8 cellular contexts compared by ENCODE assay signal in the genomic region with DNA sequence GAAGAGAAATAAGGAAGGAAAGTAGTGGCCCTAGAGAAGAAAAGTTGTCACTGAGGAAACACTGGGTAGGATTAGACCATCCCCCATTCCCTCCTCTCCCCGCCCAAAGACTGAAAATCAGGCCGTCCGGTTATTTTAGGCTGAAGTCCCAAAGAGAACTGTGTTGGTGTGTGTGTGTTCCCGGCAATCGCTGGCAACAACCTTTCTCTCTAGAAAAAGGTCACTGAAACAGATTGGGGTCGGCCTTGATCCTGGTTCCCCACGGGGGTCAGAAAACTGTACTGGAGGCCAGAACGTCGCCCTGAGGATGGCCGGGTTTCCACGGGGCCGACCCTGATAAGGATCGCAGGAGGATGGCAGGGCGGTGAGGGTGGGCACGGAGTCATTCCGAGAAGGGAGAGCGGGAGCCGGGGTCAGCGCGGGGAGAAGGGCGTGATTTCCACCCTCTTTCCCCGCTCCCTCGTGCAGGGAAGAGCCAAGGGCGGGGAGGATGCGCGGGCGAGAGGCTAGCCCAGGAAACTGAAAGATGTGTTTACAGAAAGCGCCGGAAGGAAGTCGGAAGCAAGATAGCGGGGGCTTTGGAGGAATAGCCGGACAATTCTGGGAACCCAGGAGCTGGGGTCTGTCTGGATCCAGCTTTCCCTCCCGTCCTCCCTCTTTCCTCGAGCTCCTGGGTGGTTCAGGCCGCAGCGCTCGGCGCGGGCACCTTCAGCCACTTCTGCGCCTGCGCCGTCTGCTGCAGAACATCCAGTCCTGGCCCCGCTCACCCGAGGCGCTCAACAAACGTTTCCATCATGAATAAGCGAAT. TPM values are rescaled to one million over a fixed set of nuclear protein-coding genes. Genes with fewer than 3 reads are reported as not detected.
DNase-seq lines count a peak whose midpoint lies in the region; ATAC-seq, FAIRE-seq and TF ChIP-seq lines count a peak whose summit lies in the region.

No MANE protein-coding gene starts in this region.

- no peaks in the 10 kb centered on the region for H3K27me3 Mint-ChIP-seq in effector memory CD8-positive, alpha-beta T cell
- H3K27me3 Mint-ChIP-seq in naive B cell: no peaks in the 10 kb centered on the region
- H3K27me3 Mint-ChIP-seq in stimulated activated naive B cell treated with anti-CD40 and anti-IgM and Interleukin-4, amounts not matched to agents 10 μg/mL and 1 μg/mL and 100 μg/mL, for 72 hours: no peaks in the 10 kb centered on the region

- FAIRE-seq in GM12892 (lab: Jason Lieb, UNC): peak; percentile 86

- H3K36me3 Mint-ChIP-seq in effector memory CD8-positive, alpha-beta T cell (ENCODE audit: insufficient read depth): peaks cover 3% of the 10 kb centered on the region
- no peaks in the 10 kb centered on the region for H3K36me3 Mint-ChIP-seq in naive B cell
- H3K36me3 Mint-ChIP-seq in stimulated activated naive B cell treated with anti-CD40 and anti-IgM and Interleukin-4, amounts not matched to agents 10 μg/mL and 1 μg/mL and 100 μg/mL, for 72 hours: no peaks in the 10 kb centered on the region

- peak overlapping the region; percentile 81 to 83 for H3K4me3 Mint-ChIP-seq in effector memory CD8-positive, alpha-beta T cell
- H3K4me3 Mint-ChIP-seq in naive B cell: peak overlapping the region; percentile 92 to 98 (median 95)
- peak overlapping the region; percentile 94 to 95 for H3K4me3 Mint-ChIP-seq in stimulated activated naive B cell treated with anti-CD40 and anti-IgM and Interleukin-4, amounts not matched to agents 10 μg/mL and 1 μg/mL and 100 μg/mL, for 72 hours

- no peaks in the 10 kb centered on the region for H3K9me3 Mint-ChIP-seq in effector memory CD8-positive, alpha-beta T cell
- H3K9me3 Mint-ChIP-seq in naive B cell: no peaks in the 10 kb centered on the region
- H3K9me3 Mint-ChIP-seq in stimulated activated naive B cell treated with anti-CD40 and anti-IgM and Interleukin-4, amounts not matched to agents 10 μg/mL and 1 μg/mL and 100 μg/mL, for 72 hours: peaks cover 0 to 2% of the 10 kb centered on the region in 2 donors

- TF ChIP-seq POLR2A in GM12892 (IDR thresholded peaks at IDR 0.05; ENCODE audit: low read depth, low read length): peak; percentile 36; the same call in 1 of the 2 replicates

- peak; percentile 61 for DNase-seq in GM12892 (ENCODE audit: insufficient read length)
- peak; percentile 71 to 79 for DNase-seq in Kasumi-1 (lab: John Stamatoyannopoulos, UW)
- peak; percentile 17 to 36 for DNase-seq in activated CD8-positive, alpha-beta memory T cell treated with anti-CD3 and anti-CD28 coated beads for 4 hours (ENCODE audit: low read depth in 2 of 2)
- DNase-seq in effector memory CD8-positive, alpha-beta T cell: peak; percentile 44 to 46 (median 45)
- peak; percentile 48 for DNase-seq in naive B cell
- peak; percentile 70 for DNase-seq in stimulated activated naive B cell treated with anti-CD40 and anti-IgM and Interleukin-4, amounts not matched to agents 10 μg/mL and 1 μg/mL and 100 μg/mL, for 72 hours
- no peak for DNase-seq in kidney glomerular epithelial cell (lab: John Stamatoyannopoulos, UW)

- ATAC-seq in effector memory CD8-positive, alpha-beta T cell (replicated peaks): peak; percentile 85
- ATAC-seq in naive B cell (ENCODE audit: low read depth in 2 of 2) (peak; percentile 62 to 79), GM18870 (IDR thresholded peaks at IDR 0.05; ENCODE audit: unreplicated experiment) (no peak)
- peak; percentile 90 for ATAC-seq in stimulated activated naive B cell treated with anti-CD40 and anti-IgM and Interleukin-4, amounts not matched to agents 10 μg/mL and 1 μg/mL and 100 μg/mL, for 72 hours (replicated peaks)

- H3K27ac Mint-ChIP-seq in effector memory CD8-positive, alpha-beta T cell: peak overlapping the region; percentile 89 to 94
- peak overlapping the region; percentile 90 to 98 (median 95) for H3K27ac Mint-ChIP-seq in naive B cell
- H3K27ac Mint-ChIP-seq in stimulated activated naive B cell treated with anti-CD40 and anti-IgM and Interleukin-4, amounts not matched to agents 10 μg/mL and 1 μg/mL and 100 μg/mL, for 72 hours: peak overlapping the region; percentile 97

- peaks cover 5 to 7% of the 10 kb centered on the region in 2 donors for H3K4me1 Mint-ChIP-seq in effector memory CD8-positive, alpha-beta T cell (ENCODE audit: low read depth in 2 of 2)
- peaks cover 15 to 20% (median 18%) of the 10 kb centered on the region in 3 donors for H3K4me1 Mint-ChIP-seq in naive B cell
- peaks cover 12 to 18% of the 10 kb centered on the region in 2 donors for H3K4me1 Mint-ChIP-seq in stimulated activated naive B cell treated with anti-CD40 and anti-IgM and Interleukin-4, amounts not matched to agents 10 μg/mL and 1 μg/mL and 100 μg/mL, for 72 hours

RNA-seq across cellular contexts. Expression of gene SPTLC2, which starts 25.3 kb away (rescaled TPM):
- 11.1 TPM for polyA plus RNA-seq in GM12892 (2012; ENCODE audit: missing spikeins)
- 10 to 100 TPM in 5 of 6 donors, 1 to 10 TPM in 1; 2.1 to 37.2 (median 32.8) TPM for polyA plus RNA-seq in naive B cell (ENCODE audit: low read depth in 6 of 6)
